24 cellular contexts compared by ENCODE assay signal in genomic region chrY:8361715-8362114, GRCh38.
"Had no signal": no experiment of that assay in that cellular context is flagged by ENCODE, and none has a peak within 500 bp of the region (broad histone marks: within the 10 kb centered on the region; RNA-seq: fewer than 3 reads in every experiment).

No MANE protein-coding gene starts in this region.

- H3K27ac ChIP-seq: coronary artery, dorsolateral prefrontal cortex, esophagus squamous epithelium, gastrocnemius medialis, heart right ventricle, left lung, lower lobe of right lung had no signal

- H3K4me1 Mint-ChIP-seq: mesothelial cell of epicardium; naive B cell; naive thymus-derived CD8-positive, alpha-beta T cell had no signal

- H3K27ac Mint-ChIP-seq: mesothelial cell of epicardium; naive B cell; naive thymus-derived CD8-positive, alpha-beta T cell had no signal

- H3K36me3 Mint-ChIP-seq: mesothelial cell of epicardium; naive B cell; naive thymus-derived CD8-positive, alpha-beta T cell had no signal

- H3K9me3 Mint-ChIP-seq: mesothelial cell of epicardium, naive B cell had no signal

- H3K4me3 Mint-ChIP-seq: mesothelial cell of epicardium; naive B cell; naive thymus-derived CD8-positive, alpha-beta T cell had no signal

- H3K9me3 ChIP-seq: esophagus squamous epithelium, gastrocnemius medialis, heart right ventricle, left lung, lower lobe of right lung, mucosa of descending colon had no signal

- H3K4me1 ChIP-seq: esophagus squamous epithelium, gastrocnemius medialis, heart right ventricle, left lung, lower lobe of right lung had no signal

- H3K4me3 ChIP-seq: coronary artery, dorsolateral prefrontal cortex, esophagus squamous epithelium, gastrocnemius medialis, heart right ventricle, left lung, lower lobe of right lung, mucosa of descending colon had no signal

- ATAC-seq: esophagus mucosa; gastrocnemius medialis; heart right ventricle; left cardiac atrium; left lung; left ventricle myocardium superior; lower lobe of right lung; mucosa of descending colon; naive thymus-derived CD8-positive, alpha-beta T cell had no signal

- DNase-seq: dermis blood vessel endothelial cell; dorsolateral prefrontal cortex; effector CD4-positive, alpha-beta T cell; effector memory CD4-positive, alpha-beta T cell; erythroblast; esophagus squamous epithelium; foreskin fibroblast; foreskin melanocyte; gastrocnemius medialis; glutamatergic neuron; head of caudate nucleus; heart right ventricle; hippocampal formation; left cardiac atrium; left lung; left ventricle myocardium superior; lower lobe of right lung; mesenchymal stem cell; mucosa of descending colon; naive B cell; naive thymus-derived CD8-positive, alpha-beta T cell had no signal

- H3K27me3 ChIP-seq: dorsolateral prefrontal cortex, esophagus squamous epithelium, gastrocnemius medialis, heart right ventricle, left lung had no signal

- H3K36me3 ChIP-seq: esophagus squamous epithelium, gastrocnemius medialis, heart right ventricle, left lung, lower lobe of right lung had no signal

- H3K27me3 Mint-ChIP-seq: naive B cell had no signal
